ENCODE assay signal across 8 cellular contexts in the genomic region with DNA sequence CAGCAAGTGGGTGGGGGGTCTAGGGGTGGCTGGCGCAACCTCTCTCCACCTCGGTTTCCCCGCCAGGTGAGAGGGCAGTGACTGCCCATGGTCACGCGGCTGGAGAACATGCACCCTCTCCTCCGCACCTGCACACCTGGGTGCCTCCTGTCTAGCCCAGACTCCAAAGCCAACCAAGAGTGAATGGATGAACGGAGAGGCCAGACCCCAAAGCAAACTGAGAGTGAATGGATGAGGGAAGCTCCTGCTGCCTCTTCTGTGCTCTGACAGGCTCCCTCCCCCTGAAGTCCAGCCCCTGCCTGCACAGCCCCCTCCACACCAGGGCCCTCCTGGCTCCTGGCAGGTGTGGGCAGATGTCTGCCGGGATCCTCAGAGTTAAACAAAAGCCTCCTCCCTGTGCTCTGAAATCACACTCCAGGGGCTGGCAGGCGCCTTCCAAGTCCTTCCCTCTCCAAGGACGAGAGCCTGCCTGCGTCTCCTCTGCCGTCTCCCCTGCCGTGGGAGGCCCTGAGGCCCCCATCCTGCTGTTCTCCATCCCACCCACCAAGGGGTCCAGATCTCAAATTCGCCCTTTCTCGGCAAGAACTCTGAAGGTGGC.
A peak's percentile ranks its signal among the peaks of the same experiment; 100 is the strongest.
DNase-seq lines count a peak whose midpoint lies in the region; ATAC-seq and TF ChIP-seq lines count a peak whose summit lies in the region.

No MANE protein-coding gene starts in this region.

- peak overlapping the region; percentile 75 for H3K27ac ChIP-seq in ACC112 (ENCODE audit: low read depth, low read length)
- H3K27ac ChIP-seq in brain microvascular endothelial cell = no peak overlapping the region
- H3K27ac ChIP-seq in muscle layer of duodenum (ENCODE audit: low read length) = peak overlapping the region; percentile 63

- H3K4me3 ChIP-seq in ACC112 (ENCODE audit: low read depth, low read length) = peak overlapping the region; percentile 96
- H3K4me3 ChIP-seq in brain microvascular endothelial cell (ENCODE audit: low read depth, low read length) = peak overlapping the region; percentile 17
- peak overlapping the region; percentile 75 to 81 for H3K4me3 ChIP-seq in muscle layer of duodenum (ENCODE audit: low read depth in 1 of 2, low read length in 2 of 2)

- DNase-seq in NCI-H146 (lab: John Stamatoyannopoulos, UW) (peak; percentile 70), brain microvascular endothelial cell (no peak), NOMO-1 treated with DMSO at 0.1 percent for 48 hours (lab: John Stamatoyannopoulos, UW; ENCODE audit: unreplicated experiment) (no peak), epidermal melanocyte (ENCODE audit: insufficient read length, low spot score) (no peak), glomerular visceral epithelial cell (ENCODE audit: extremely low spot score) (no peak)

- no peak for ATAC-seq in GM19455 (IDR thresholded peaks at IDR 0.05; ENCODE audit: unreplicated experiment)

- in situ Hi-C loops in brain microvascular endothelial cell (cut with HindIII; ENCODE audit: low pct_ligation_motif_present, low sequenced_read_pairs) = no loop called here

- H3K27me3 ChIP-seq in ACC112 (ENCODE audit: insufficient read depth, low read length) (no peaks in the 10 kb centered on the region), brain microvascular endothelial cell (replicated peaks) (no peaks in the 10 kb centered on the region), muscle layer of duodenum (ENCODE audit: low read depth, low read length) (no peaks in the 10 kb centered on the region)

- H3K9me3 ChIP-seq in muscle layer of duodenum (ENCODE audit: control insufficient read depth in 1 of 2, low read length in 2 of 2) = no peaks in the 10 kb centered on the region

- peaks cover 67% of the 10 kb centered on the region for H3K79me2 ChIP-seq in ACC112 (ENCODE audit: control insufficient read depth, insufficient read depth, low read length, unreplicated experiment)

- peaks cover 43% of the 10 kb centered on the region for H3K4me1 ChIP-seq in ACC112 (ENCODE audit: control insufficient read depth, insufficient read depth, low read length, unreplicated experiment)
- H3K4me1 ChIP-seq in muscle layer of duodenum (ENCODE audit: control insufficient read depth in 1 of 2, insufficient read depth in 2 of 2, low read length in 2 of 2) = peaks cover 2 to 42% of the 10 kb centered on the region in 2 donors

- TF ChIP-seq CTCF in brain microvascular endothelial cell (IDR thresholded peaks at IDR 0.05; ENCODE audit: low read depth, low read length, missing control alignments) = no peak

- no peak overlapping the region for H2AFZ ChIP-seq in ACC112 (ENCODE audit: low read length, unreplicated experiment)

- peaks cover 3% of the 10 kb centered on the region; the same call in 1 of the 2 replicates for H3K36me3 ChIP-seq in ACC112 (ENCODE audit: insufficient read depth, low read length)
- peaks cover 2% of the 10 kb centered on the region for H3K36me3 ChIP-seq in brain microvascular endothelial cell (replicated peaks)
- H3K36me3 ChIP-seq in muscle layer of duodenum (ENCODE audit: control insufficient read depth in 1 of 2, insufficient read depth in 2 of 2, low read length in 2 of 2) = peaks cover 0 to 7% of the 10 kb centered on the region in 2 donors

Comparison
In these comparisons a context has a peak if more than half of its experiments do, and no peak if none do; other contexts are left out.
1. H3K4me3 ChIP-seq: peak in every context shown above with its lines; median percentile 96 in ACC112; 78 in muscle layer of duodenum; 17 in brain microvascular endothelial cell.